ENCODE assay signal across 20 cellular contexts in the genomic region with DNA sequence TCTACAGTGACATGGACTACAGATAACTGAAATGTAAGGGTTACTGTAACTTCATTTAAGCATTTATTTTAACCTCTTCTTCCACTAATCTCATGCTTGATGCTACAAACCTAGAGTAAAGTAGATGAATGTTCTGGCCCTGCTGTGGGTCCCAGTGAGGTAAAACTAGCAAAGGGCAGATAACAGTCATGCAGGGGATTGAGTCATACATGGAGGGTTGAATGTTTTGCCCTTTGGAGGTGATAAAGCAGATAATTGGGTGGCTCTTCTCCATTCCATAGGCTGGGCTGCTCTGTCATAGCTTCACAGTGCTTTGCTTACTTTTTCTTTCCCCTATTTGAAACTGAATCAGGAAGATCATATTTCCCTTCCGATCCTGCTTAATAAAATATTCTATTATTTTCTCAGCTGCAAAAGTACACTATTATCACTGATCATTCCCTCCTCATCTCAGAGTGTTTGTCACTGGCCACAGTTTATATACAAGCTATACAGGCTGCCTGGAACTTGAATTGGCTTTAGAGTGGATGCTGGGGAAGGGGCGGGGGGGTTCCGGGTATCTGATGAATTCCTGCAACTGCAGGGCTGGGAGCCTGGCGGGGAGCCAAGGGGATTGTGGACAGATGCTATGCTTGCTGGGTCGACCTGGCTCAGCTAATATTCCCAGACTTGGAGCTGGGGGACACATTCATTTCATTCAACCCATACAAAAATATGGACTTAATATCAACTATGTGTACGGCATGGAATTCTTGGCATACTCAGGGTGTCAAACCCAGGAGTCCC.
DNase-seq lines count a peak whose midpoint lies in the region; ATAC-seq, FAIRE-seq and TF ChIP-seq lines count a peak whose summit lies in the region.
"Had no signal": no experiment of that assay in that cellular context is flagged by ENCODE, and none has a peak within 500 bp of the region (broad histone marks: within the 10 kb centered on the region; RNA-seq: fewer than 3 reads in every experiment).

No MANE protein-coding gene starts in this region.

- peak overlapping the region; percentile 28; the same call in 1 of the 2 replicates for H3K9ac ChIP-seq in GM12878 (ENCODE audit: control insufficient read depth, insufficient read depth, low read length)

- no peaks in the 10 kb centered on the region for H3K4me1 ChIP-seq in GM12878 (ENCODE audit: control insufficient read depth, insufficient read depth, low read length)
- H3K4me1 ChIP-seq: HAP-1, pancreas, sigmoid colon, stomach had no signal

- H2AFZ ChIP-seq in GM12878 (ENCODE audit: control insufficient read depth, low read depth, low read length) = no peak overlapping the region

- TF ChIP-seq POLR2A in GM12878 (IDR thresholded peaks at IDR 0.05; ENCODE audit: low read depth, low read length) = no peak

- no peak for TF ChIP-seq RAD21 in GM12878 (IDR thresholded peaks at IDR 0.05; ENCODE audit: insufficient read depth, low read depth, low read length)

- peak overlapping the region; percentile 37 for H3K27ac ChIP-seq in GM12878 (ENCODE audit: control insufficient read depth, insufficient read depth)
- H3K27ac ChIP-seq: pancreas, sigmoid colon, stomach had no signal

- FAIRE-seq in GM12878 (lab: Jason Lieb, UNC) (no peak), urothelium cell line (lab: Jason Lieb, UNC) (no peak)
- FAIRE-seq: GM19239, kidney, pancreas had no signal

- no peak overlapping the region for H3K4me2 ChIP-seq in GM12878 (ENCODE audit: control insufficient read depth, insufficient read depth)

- DNase-seq in COLO668 (lab: John Stamatoyannopoulos, UW; ENCODE audit: unreplicated experiment) (peak; percentile 86), NCI-H1092 treated with DMSO at 0.1 percent for 48 hours (lab: John Stamatoyannopoulos, UW) (peak; percentile 24), NCI-H510A treated with DMSO at 0.1 percent for 48 hours (lab: John Stamatoyannopoulos, UW) (peak; percentile 36), GM12878 (ENCODE audit: low read depth, low spot score) (no peak), cerebellum (ENCODE audit: low spot score) (no peak), glomerular visceral epithelial cell (ENCODE audit: extremely low spot score) (no peak), urothelium cell line (ENCODE audit: low spot score) (no peak)
- DNase-seq: ACHN; activated CD4-positive, alpha-beta T cell treated with anti-CD3 and anti-CD28 coated beads, Interleukin-2, amount 50 U/mL, for 1 hour; activated gamma-delta T cell treated with Interleukin-2 at 50 U/mL for 16 hours; DND-41; kidney; naive thymus-derived CD8-positive, alpha-beta T cell; NCI-H526 treated with DMSO at 0.1 percent for 48 hours; sigmoid colon; stomach had no signal

- BruUV-seq in GM12878 (replicated peaks; lab: Mats Ljungman, UMichigan) = no TSS peak

- TF ChIP-seq CTCF in GM12878 (IDR thresholded peaks at IDR 0.05 in 2 of 3, conservative IDR thresholded peaks at IDR 0.05 in 1 of 3; ENCODE audit: control insufficient read depth in 2 of 3, extremely low read depth in 1 of 3, insufficient read depth in 1 of 3, low read depth in 3 of 3, low read length in 3 of 3) = no peak

- CTCF ChIA-PET in GM12878 (lab: Yijun Ruan, JAX) = no interaction called here

- peaks cover 27% of the 10 kb centered on the region for H3K79me2 ChIP-seq in GM12878 (ENCODE audit: control insufficient read depth, insufficient read depth, low read length)

- no peaks in the 10 kb centered on the region for H3K27me3 ChIP-seq in GM12878 (replicated peaks in 1 of 2; ENCODE audit: control insufficient read depth in 2 of 2, insufficient read depth in 2 of 2, low read length in 1 of 2)
- H3K27me3 ChIP-seq: pancreas, sigmoid colon had no signal

- no peaks in the 10 kb centered on the region for H4K20me1 ChIP-seq in GM12878 (ENCODE audit: control insufficient read depth, insufficient read depth)

- SMC1A ChIA-PET in GM12878 (lab: Charles Lee; ENCODE audit: uncharacterized antibody, unreplicated experiment) = interaction anchor here (0.6 kb wide), 1 partner anchor 12 kb away, joined by 3 read pairs; no protein-coding TSS in a partner anchor

- ATAC-seq in GM12878 = peak; percentile 58
- ATAC-seq in GM19452 (IDR thresholded peaks at IDR 0.05; ENCODE audit: unreplicated experiment) = no peak
- ATAC-seq: naive thymus-derived CD8-positive, alpha-beta T cell; pancreas had no signal

- H3K36me3 ChIP-seq in GM12878 (ENCODE audit: control insufficient read depth in 2 of 2, insufficient read depth in 2 of 2, low read length in 1 of 2) = no peaks in the 10 kb centered on the region
- H3K36me3 ChIP-seq: HAP-1, pancreas, sigmoid colon, stomach had no signal

- RAD21 ChIA-PET in GM12878 (lab: Charles Lee; ENCODE audit: unreplicated experiment) = no interaction called here

- peak overlapping the region; percentile 65; the same call in 1 of the 2 replicates for H3K4me3 ChIP-seq in GM12878
- H3K4me3 ChIP-seq: HAP-1, pancreas, sigmoid colon, stomach had no signal

- POLR2A ChIA-PET in GM12878 (lab: Charles Lee) = no interaction called here

- TF ChIP-seq EP300 in GM12878 (IDR thresholded peaks at IDR 0.05; ENCODE audit: borderline replicate concordance in 1 of 2, control insufficient read depth in 1 of 2, low read depth in 2 of 2, low read length in 2 of 2) = no peak

- in situ Hi-C loops in GM12878 (cut with MboI) = no loop called here

- H3K9me3 ChIP-seq in GM12878 (replicated peaks; ENCODE audit: control insufficient read depth, insufficient read depth, low read length) = no peaks in the 10 kb centered on the region; the same call in 2 of the 3 replicates
- H3K9me3 ChIP-seq: HAP-1, pancreas, sigmoid colon, stomach had no signal

- WGBS in GM12878 (ENCODE audit: insufficient coverage, insufficient replicate concordance, low lambda C conversion rate, missing lambda C conversion rate) = 32% methylated on average over 6 of the region's 6 CpGs

- intact Hi-C loops in GM12878 (cut with micrococcal nuclease; ENCODE audit: unreplicated experiment) = no loop called here

TF ChIP-seq in GM12878, 131 proteins besides CTCF, POLR2A, EP300 and RAD21:
- TF ChIP-seq ZNF24 (IDR thresholded peaks at IDR 0.05) (no peak), IKZF2 (IDR thresholded peaks at IDR 0.05) (no peak), SREBF2 (IDR thresholded peaks at IDR 0.05; ENCODE audit: low read length) (no peak), DPF2 (IDR thresholded peaks at IDR 0.05) (no peak)
TF ChIP-seq in GM12878: peak in this region for 0.

Comparison
In these comparisons a context has a peak if more than half of its experiments do, and no peak if none do; other contexts are left out.
1. DNase-seq: peak in COLO668 (single experiment), NCI-H1092 treated with DMSO at 0.1 percent for 48 hours (single experiment) and NCI-H510A treated with DMSO at 0.1 percent for 48 hours (single experiment); none in GM12878 (single experiment), cerebellum (single experiment), glomerular visceral epithelial cell (single experiment) and urothelium cell line (single experiment).